In the genomic region with DNA sequence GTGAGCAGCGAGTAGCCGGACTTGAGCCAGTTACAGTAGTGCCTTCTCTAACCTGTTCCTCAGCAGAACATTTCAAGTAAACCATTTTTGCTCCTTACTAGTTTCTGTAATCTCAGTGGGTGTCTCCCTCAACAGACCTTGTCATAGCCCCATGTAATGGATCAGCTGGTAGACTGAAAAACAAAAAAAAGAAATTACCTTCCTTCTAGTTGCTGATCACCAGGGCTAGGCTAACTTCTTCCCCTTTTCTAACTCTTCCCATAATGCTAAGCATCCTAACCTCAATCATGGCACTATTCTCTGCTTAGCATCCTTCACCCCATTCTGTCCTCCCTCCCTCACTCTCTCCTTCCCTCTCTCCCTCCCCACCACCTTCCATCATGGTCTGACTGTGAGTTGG, we compare ENCODE assay signal across 31 cellular contexts. TPM values are rescaled to one million over a fixed set of nuclear protein-coding genes. Genes with fewer than 3 reads are reported as not detected.
"Had no signal": no experiment of that assay in that cellular context is flagged by ENCODE, and none has a peak within 500 bp of the region (broad histone marks: within the 10 kb centered on the region; RNA-seq: fewer than 3 reads in every experiment).

No MANE protein-coding gene starts in this region.

- H3K4me3 ChIP-seq: coronary artery, dorsolateral prefrontal cortex, esophagus squamous epithelium, gastrocnemius medialis, heart right ventricle, left lung, lung, mucosa of descending colon had no signal

- H3K4me1 Mint-ChIP-seq: mesothelial cell of epicardium had no signal

- H3K9me3 ChIP-seq: esophagus squamous epithelium, gastrocnemius medialis, left lung, mucosa of descending colon had no signal

- FAIRE-seq: colon, endothelial cell of umbilical vein, islet of Langerhans, keratinocyte had no signal

- ATAC-seq: esophagus mucosa, gastrocnemius medialis, heart right ventricle, left cardiac atrium, left lung, left ventricle myocardium superior, mucosa of descending colon had no signal

- H3K4me3 Mint-ChIP-seq: mesothelial cell of epicardium had no signal

- H3K36me3 ChIP-seq: esophagus squamous epithelium, gastrocnemius medialis, heart right ventricle, left lung had no signal

- DNase-seq: dermis blood vessel endothelial cell; dorsolateral prefrontal cortex; effector CD4-positive, alpha-beta T cell; effector memory CD4-positive, alpha-beta T cell; erythroblast; esophagus squamous epithelium; foreskin fibroblast; foreskin melanocyte; gastrocnemius medialis; glutamatergic neuron; head of caudate nucleus; heart right ventricle; hippocampal formation; left cardiac atrium; left lung; left ventricle myocardium superior; mammary epithelial cell; mesenchymal stem cell; mucosa of descending colon had no signal

- H3K27ac ChIP-seq: coronary artery, dorsolateral prefrontal cortex, epithelial cell of prostate, esophagus squamous epithelium, gastrocnemius medialis, heart right ventricle, left lung had no signal

- H3K27ac Mint-ChIP-seq: mesothelial cell of epicardium had no signal

- H3K4me1 ChIP-seq: esophagus squamous epithelium, gastrocnemius medialis, heart right ventricle, left lung had no signal

RNA-seq across cellular contexts. Expression of gene APOBEC3A, which starts 49.6 kb away (rescaled TPM):
- total RNA-seq: cerebellum, dermis blood vessel endothelial cell, endothelial cell of umbilical vein, glomerular endothelial cell, mammary epithelial cell, mesothelial cell of epicardium, myocyte had no signal
- polyA plus RNA-seq: endothelial cell of umbilical vein, mammary epithelial cell had no signal
